In genomic region chr3:171980578-171981270, GRCh38 we compare ENCODE assay signal across 17 cellular contexts. TPM values are rescaled to one million over a fixed set of nuclear protein-coding genes. Genes with fewer than 3 reads are reported as not detected.
DNase-seq lines count a peak whose midpoint lies in the region; ATAC-seq, FAIRE-seq and TF ChIP-seq lines count a peak whose summit lies in the region.
"Had no signal": no experiment of that assay in that cellular context is flagged by ENCODE, and none has a peak within 500 bp of the region (broad histone marks: within the 10 kb centered on the region; RNA-seq: fewer than 3 reads in every experiment).

No MANE protein-coding gene starts in this region.

- TF ChIP-seq EP300 in GM12878 (IDR thresholded peaks at IDR 0.05; ENCODE audit: borderline replicate concordance in 1 of 2, control insufficient read depth in 1 of 2, low read depth in 2 of 2, low read length in 2 of 2): no peak

- H3K9me3 ChIP-seq in GM12878 (replicated peaks; ENCODE audit: control insufficient read depth, insufficient read depth, low read length) (no peaks in the 10 kb centered on the region; the same call in 2 of the 3 replicates), smooth muscle cell (replicated peaks; ENCODE audit: low read depth) (no peaks in the 10 kb centered on the region)
- H3K9me3 ChIP-seq: colonic mucosa, ovary had no signal

- intact Hi-C loops in GM12878 (cut with micrococcal nuclease; ENCODE audit: unreplicated experiment) (no loop called here), sciatic nerve (cut with DNase I) (no loop called here)

- H3K9ac ChIP-seq in GM12878 (ENCODE audit: control insufficient read depth, insufficient read depth, low read length) (no peak overlapping the region), smooth muscle cell (ENCODE audit: low read depth) (no peak overlapping the region)

- TF ChIP-seq POLR2A in GM12878 (IDR thresholded peaks at IDR 0.05; ENCODE audit: low read depth, low read length): no peak

- peaks cover 4% of the 10 kb centered on the region for H3F3A ChIP-seq in smooth muscle cell (ENCODE audit: low read depth)

- WGBS in GM12878 (ENCODE audit: insufficient coverage, insufficient replicate concordance, low lambda C conversion rate, missing lambda C conversion rate): 5% methylated on average over 2 of the region's 2 CpGs
- WGBS in smooth muscle cell (ENCODE audit: low lambda C conversion rate): 82% methylated on average over 2 of the region's 2 CpGs

- BruUV-seq in GM12878 (replicated peaks; lab: Mats Ljungman, UMichigan): no TSS peak

- ATAC-seq in GM12878 (peak; percentile 77), sciatic nerve (no peak)

- CTCF ChIA-PET in GM12878 (lab: Yijun Ruan, JAX): no interaction called here

- H3K27me3 ChIP-seq in GM12878 (replicated peaks in 1 of 2; ENCODE audit: control insufficient read depth in 2 of 2, insufficient read depth in 2 of 2, low read length in 1 of 2) (no peaks in the 10 kb centered on the region), smooth muscle cell (ENCODE audit: low read depth) (no peaks in the 10 kb centered on the region)
- H3K27me3 ChIP-seq: colonic mucosa, ovary had no signal

- H3K4me1 ChIP-seq in GM12878 (ENCODE audit: control insufficient read depth, insufficient read depth, low read length) (no peaks in the 10 kb centered on the region), smooth muscle cell (ENCODE audit: low read depth) (peaks cover 6% of the 10 kb centered on the region)
- H3K4me1 ChIP-seq: colonic mucosa had no signal

- H3K79me2 ChIP-seq in GM12878 (ENCODE audit: control insufficient read depth, insufficient read depth, low read length): no peaks in the 10 kb centered on the region
- H3K79me2 ChIP-seq in smooth muscle cell (ENCODE audit: low read depth): no peaks in the 10 kb centered on the region

- no peak for FAIRE-seq in GM12878 (lab: Jason Lieb, UNC)

- SMC1A ChIA-PET in GM12878 (lab: Charles Lee; ENCODE audit: uncharacterized antibody, unreplicated experiment): interaction anchor here (1.0 to 1.6 kb wide), 4 partner anchors 12 to 147 kb away, joined by 3 to 5 read pairs (median 3); no protein-coding TSS in a partner anchor

- H4K20me1 ChIP-seq in GM12878 (ENCODE audit: control insufficient read depth, insufficient read depth) (no peaks in the 10 kb centered on the region), smooth muscle cell (ENCODE audit: low read depth) (no peaks in the 10 kb centered on the region)

- H2AFZ ChIP-seq in GM12878 (ENCODE audit: control insufficient read depth, low read depth, low read length) (peak overlapping the region; percentile 19; the same call in 1 of the 2 replicates), smooth muscle cell (ENCODE audit: low read depth) (no peak overlapping the region)

- H3K4me2 ChIP-seq in GM12878 (ENCODE audit: control insufficient read depth, insufficient read depth) (no peak overlapping the region), smooth muscle cell (peak overlapping the region; percentile 8)

- no peak overlapping the region for H3K27ac ChIP-seq in GM12878 (ENCODE audit: control insufficient read depth, insufficient read depth)
- peak overlapping the region; percentile 39 for H3K27ac ChIP-seq in smooth muscle cell (ENCODE audit: low read depth)
- H3K27ac ChIP-seq: colonic mucosa, ovary, RWPE1 had no signal

- in situ Hi-C loops in GM12878 (cut with MboI): no loop called here

- DNase-seq in NCI-H1436 (lab: John Stamatoyannopoulos, UW) (peak; percentile 40), NCI-H1436 treated with DMSO at 0.1 percent for 48 hours (lab: John Stamatoyannopoulos, UW) (no peak), NCI-H69 (lab: John Stamatoyannopoulos, UW) (peak; percentile 68), GM12878 (ENCODE audit: low read depth, low spot score) (no peak), smooth muscle cell (lab: John Stamatoyannopoulos, UW; ENCODE audit: unreplicated experiment) (no peak), sciatic nerve (ENCODE audit: low spot score) (no peak), iPS-NIHi11 (ENCODE audit: low spot score) (no peak)
- no peak for DNase-seq in stimulated activated naive CD4-positive, alpha-beta T cell (lab: John Stamatoyannopoulos, UW)
- DNase-seq: activated gamma-delta T cell; colonic mucosa; DMS153; foreskin melanocyte; left cardiac atrium; NCI-H2107; ovary; stimulated activated CD4-positive, alpha-beta T cell treated with anti-CD3 and anti-CD28 coated beads, Interleukin-2, amount 100 ng/mL, for 48 hours had no signal

- POLR2A ChIA-PET in GM12878 (lab: Charles Lee): interaction anchor here (0.7 kb wide), 1 partner anchor 63 kb away, joined by 7 read pairs; no protein-coding TSS in a partner anchor

- no peak overlapping the region for H3K4me3 ChIP-seq in GM12878
- H3K4me3 ChIP-seq in smooth muscle cell: no peak overlapping the region
- H3K4me3 ChIP-seq: colonic mucosa, ovary had no signal

- H3K36me3 ChIP-seq in GM12878 (ENCODE audit: control insufficient read depth in 2 of 2, insufficient read depth in 2 of 2, low read length in 1 of 2) (no peaks in the 10 kb centered on the region), smooth muscle cell (ENCODE audit: low read depth) (no peaks in the 10 kb centered on the region)
- H3K36me3 ChIP-seq: colonic mucosa, ovary had no signal

- RAD21 ChIA-PET in GM12878 (lab: Charles Lee; ENCODE audit: unreplicated experiment): interaction anchor here (0.5 to 1.3 kb wide), 4 partner anchors 87 to 161 kb away, joined by 3 read pairs; no protein-coding TSS in a partner anchor

- TF ChIP-seq RAD21 in GM12878 (IDR thresholded peaks at IDR 0.05; ENCODE audit: insufficient read depth, low read depth, low read length): no peak

- no peak for TF ChIP-seq CTCF in GM12878 (IDR thresholded peaks at IDR 0.05 in 2 of 3, conservative IDR thresholded peaks at IDR 0.05 in 1 of 3; ENCODE audit: control insufficient read depth in 2 of 3, extremely low read depth in 1 of 3, insufficient read depth in 1 of 3, low read depth in 3 of 3, low read length in 3 of 3)
- TF ChIP-seq CTCF in smooth muscle cell (IDR thresholded peaks at IDR 0.05; ENCODE audit: borderline replicate concordance, insufficient read depth, poor library complexity, severe bottlenecking): no peak

TF ChIP-seq in GM12878, 131 proteins besides CTCF, POLR2A, EP300 and RAD21 (continues in another document):
- TF ChIP-seq MEF2B (IDR thresholded peaks at IDR 0.05; ENCODE audit: partially characterized antibody, poor library complexity, severe bottlenecking) (peak; percentile 43), E2F8 (IDR thresholded peaks at IDR 0.05; ENCODE audit: low read depth, partially characterized antibody) (no peak), KLF5 (IDR thresholded peaks at IDR 0.05; ENCODE audit: partially characterized antibody) (no peak), RELA (IDR thresholded peaks at IDR 0.05; ENCODE audit: borderline replicate concordance, partially characterized antibody) (no peak), NFIC (IDR thresholded peaks at IDR 0.05; ENCODE audit: low read depth, low read length) (peak; percentile 33; the same call in 1 of the 2 replicates), MXI1 (IDR thresholded peaks at IDR 0.05; ENCODE audit: low read depth, low read length) (no peak), TCF3 (IDR thresholded peaks at IDR 0.05; ENCODE audit: borderline replicate concordance, insufficient read depth, low read depth, low read length) (no peak)

RNA-seq across cellular contexts. Expression of gene FNDC3B, which starts 58.7 kb away (rescaled TPM):
- 505 and 506 TPM in 2 replicates for total RNA-seq in GM12878 (2013; cell fraction: nucleolus; rRNA removed)
- total RNA-seq in GM12878 (2014; rRNA removed) (30.2 and 34.9 TPM in 2 replicates), GM12878 (2014; rRNA removed; fragmentation: Illumina TruSeq; extraction: Trizol) (29.0 and 32.3 TPM in 2 replicates), GM12878 (2021) (35.0 and 35.8 TPM in 2 replicates), smooth muscle cell (265 and 294 TPM in 2 replicates), sciatic nerve (171 TPM)
- 13.0 TPM for polyA plus RNA-seq in GM12878 (2011; ENCODE audit: low read depth)
- polyA plus RNA-seq in GM12878 (2011; rRNA removed) (6.3 and 9.1 TPM in 2 replicates), GM12878 (2014; fragmentation: Illumina TruSeq; extraction: Trizol) (15.0 and 26.0 TPM in 2 replicates), GM12878 (2014; fragmentation: Nextera tagmentation; extraction: Ambion mirVana) (10 to 100 TPM in 1 of 2 experiments, 1 to 10 TPM in 1; 7.9 to 11.9 TPM), GM12878 (2014; rRNA removed) (8.2 and 9.9 TPM in 2 replicates), GM12878 (2016; fragmentation: Nextera tagmentation; extraction: Ambion mirVana) (10 to 100 TPM; 21.9 to 23.8 TPM), smooth muscle cell (149 and 161 TPM in 2 replicates)
- 4.2 and 6.0 TPM in 2 replicates for polyA plus RNA-seq in GM12878 (2011; cell fraction: cytosol; rRNA removed)
- 17.9 and 21.3 TPM in 2 replicates for polyA plus RNA-seq in GM12878 (2011; cell fraction: nucleus; rRNA removed)
- polyA plus RNA-seq in GM12878 (2012): 8.1 and 10.2 TPM in 2 replicates
- polyA minus RNA-seq in GM12878 (2011; rRNA and poly(A)+ RNA removed): 44.1 and 62.3 TPM in 2 replicates
- polyA minus RNA-seq in GM12878 (2011; cell fraction: cytosol; rRNA and poly(A)+ RNA removed): 4.1 and 4.2 TPM in 2 replicates
- polyA minus RNA-seq in GM12878 (2011; cell fraction: nucleus; rRNA and poly(A)+ RNA removed): 63.8 and 111 TPM in 2 replicates

Comparison
In these comparisons a context has a peak if more than half of its experiments do, and no peak if none do; other contexts are left out.
1. DNase-seq: peak in NCI-H1436 (single experiment) and NCI-H69 (single experiment); none in NCI-H1436 treated with DMSO at 0.1 percent for 48 hours (single experiment), GM12878 (single experiment), smooth muscle cell (single experiment), sciatic nerve (single experiment), stimulated activated naive CD4-positive, alpha-beta T cell (0 of 6) and iPS-NIHi11 (single experiment).